ENCODE assay signal across 6 cellular contexts in genomic region chr7:102667523-102667922, GRCh38. TPM values are rescaled to one million over a fixed set of nuclear protein-coding genes. Genes with fewer than 3 reads are reported as not detected.
"Had no signal": no experiment of that assay in that cellular context is flagged by ENCODE, and none has a peak within 500 bp of the region (broad histone marks: within the 10 kb centered on the region; RNA-seq: fewer than 3 reads in every experiment).

No MANE protein-coding gene starts in this region.

RNA-seq across cellular contexts. Expression of gene SPDYE2B, which starts 17.4 kb away (rescaled TPM):
- total RNA-seq: LHCN-M2, MCF 10A, OCI-LY7, PC-3, SK-MEL-5 had no signal
- polyA plus RNA-seq: SK-N-SH had no signal
